8 cellular contexts compared by ENCODE assay signal in the genomic region with DNA sequence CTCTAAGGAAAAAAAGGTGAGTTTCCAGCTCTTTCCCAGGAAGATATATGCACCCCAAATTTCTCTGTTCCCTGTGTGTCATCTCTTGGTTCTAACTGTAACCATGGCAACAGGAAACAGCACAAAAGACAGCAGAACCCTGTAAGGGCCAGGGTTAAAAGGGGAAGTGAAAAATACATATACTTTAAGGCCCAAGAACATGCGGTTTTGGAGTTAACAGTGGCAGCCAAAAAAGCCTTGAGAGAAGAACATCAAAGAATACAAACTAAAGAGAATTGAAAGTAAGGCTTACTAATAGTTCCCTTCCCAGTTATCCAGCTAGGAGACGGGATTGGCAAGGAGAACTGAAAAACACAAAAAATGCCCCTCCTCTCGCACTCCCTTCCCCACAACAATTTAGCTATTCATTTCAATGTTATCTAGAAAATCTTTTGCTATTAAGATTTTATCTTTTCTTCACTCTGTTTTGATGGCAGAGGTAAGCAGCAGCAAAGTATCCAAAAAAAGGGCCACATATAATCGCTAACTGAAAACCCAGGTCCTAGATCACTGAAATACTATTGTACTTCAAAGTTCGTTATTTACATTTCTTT. TPM values are rescaled to one million over a fixed set of nuclear protein-coding genes. Genes with fewer than 3 reads are reported as not detected.
DNase-seq lines count a peak whose midpoint lies in the region; ATAC-seq and TF ChIP-seq lines count a peak whose summit lies in the region.

No MANE protein-coding gene starts in this region.

- TF ChIP-seq CTCF in OCI-LY3 (IDR thresholded peaks at IDR 0.05; ENCODE audit: low read depth, low read length): no peak
- no peak for TF ChIP-seq CTCF in chondrocyte (IDR thresholded peaks at IDR 0.05)

- peaks cover 34% of the 10 kb centered on the region for H4K20me1 ChIP-seq in OCI-LY3 (ENCODE audit: insufficient read depth, low read length)

- no peak for ATAC-seq in stimulated activated naive CD8-positive, alpha-beta T cell treated with anti-CD3 and anti-CD28 coated beads, Interleukin-15, Interleukin-2, amounts not matched to agents 100 U/mL and 50 U/mL, for 24 hours
- peak; percentile 51 for ATAC-seq in HG02798 (IDR thresholded peaks at IDR 0.05; ENCODE audit: poor library complexity, unreplicated experiment)

- H3K9ac ChIP-seq in OCI-LY3 (ENCODE audit: low read length): peak overlapping the region; percentile 97

- peaks cover 53% of the 10 kb centered on the region for H3K79me2 ChIP-seq in OCI-LY3 (ENCODE audit: low read length)

- peaks cover 54% of the 10 kb centered on the region for H3K4me1 Mint-ChIP-seq in stimulated activated naive CD8-positive, alpha-beta T cell treated with anti-CD3 and anti-CD28 coated beads, Interleukin-15, Interleukin-2, amounts not matched to agents 100 ng/mL and 50 ng/mL, for 24 hours (ENCODE audit: low read depth)
- H3K4me1 Mint-ChIP-seq in chondrocyte (ENCODE audit: low read depth): peaks cover 39% of the 10 kb centered on the region

- H3K27ac Mint-ChIP-seq in stimulated activated naive CD8-positive, alpha-beta T cell treated with anti-CD3 and anti-CD28 coated beads, Interleukin-15, Interleukin-2, amounts not matched to agents 100 ng/mL and 50 ng/mL, for 24 hours: peak overlapping the region; percentile 95
- H3K27ac Mint-ChIP-seq in chondrocyte (ENCODE audit: unreplicated experiment): peak overlapping the region; percentile 99

- H3K4me3 Mint-ChIP-seq in stimulated activated naive CD8-positive, alpha-beta T cell treated with anti-CD3 and anti-CD28 coated beads, Interleukin-15, Interleukin-2, amounts not matched to agents 100 ng/mL and 50 ng/mL, for 24 hours: peak overlapping the region; percentile 93
- peak overlapping the region; percentile 97 for H3K4me3 Mint-ChIP-seq in chondrocyte (ENCODE audit: unreplicated experiment)

- H3K27me3 ChIP-seq in OCI-LY3 (ENCODE audit: low read depth, low read length): no peaks in the 10 kb centered on the region; the same call in 1 of the 2 replicates
- H3K27me3 ChIP-seq in muscle layer of duodenum (ENCODE audit: low read depth, low read length): no peaks in the 10 kb centered on the region

- no peak overlapping the region for H2AFZ ChIP-seq in OCI-LY3 (ENCODE audit: low read depth, low read length)

- no peak for DNase-seq in stimulated activated naive CD8-positive, alpha-beta T cell treated with anti-CD3 and anti-CD28 coated beads, Interleukin-15, Interleukin-2, amounts not matched to agents 100 U/mL and 50 U/mL, for 24 hours
- DNase-seq in chondrocyte (ENCODE audit: low spot score) (no peak), NCI-H2171 (lab: John Stamatoyannopoulos, UW) (no peak)
- DNase-seq in activated effector memory CD4-positive, alpha-beta T cell treated with anti-CD3 and anti-CD28 coated beads, Interleukin-2, amount 50 U/mL, for 16 hours: no peak

- no peaks in the 10 kb centered on the region for H3K9me3 ChIP-seq in OCI-LY3 (ENCODE audit: insufficient read depth, low read length)
- no peaks in the 10 kb centered on the region for H3K9me3 ChIP-seq in muscle layer of duodenum (ENCODE audit: control insufficient read depth in 1 of 2, low read length in 2 of 2)

- H3K27me3 Mint-ChIP-seq in stimulated activated naive CD8-positive, alpha-beta T cell treated with anti-CD3 and anti-CD28 coated beads, Interleukin-15, Interleukin-2, amounts not matched to agents 100 ng/mL and 50 ng/mL, for 24 hours: no peaks in the 10 kb centered on the region
- no peaks in the 10 kb centered on the region for H3K27me3 Mint-ChIP-seq in chondrocyte (ENCODE audit: low read depth)

- H3K36me3 Mint-ChIP-seq in stimulated activated naive CD8-positive, alpha-beta T cell treated with anti-CD3 and anti-CD28 coated beads, Interleukin-15, Interleukin-2, amounts not matched to agents 100 ng/mL and 50 ng/mL, for 24 hours (ENCODE audit: low read depth): peaks cover 37% of the 10 kb centered on the region
- H3K36me3 Mint-ChIP-seq in chondrocyte (ENCODE audit: low read depth): peaks cover 7% of the 10 kb centered on the region

- no peaks in the 10 kb centered on the region for H3K9me3 Mint-ChIP-seq in stimulated activated naive CD8-positive, alpha-beta T cell treated with anti-CD3 and anti-CD28 coated beads, Interleukin-15, Interleukin-2, amounts not matched to agents 100 ng/mL and 50 ng/mL, for 24 hours
- no peaks in the 10 kb centered on the region for H3K9me3 Mint-ChIP-seq in chondrocyte (ENCODE audit: low read depth)

- H3K4me1 ChIP-seq in OCI-LY3 (ENCODE audit: low read length): peaks cover 23% of the 10 kb centered on the region
- peaks cover 15 to 40% of the 10 kb centered on the region in 2 donors for H3K4me1 ChIP-seq in muscle layer of duodenum (ENCODE audit: control insufficient read depth in 1 of 2, insufficient read depth in 2 of 2, low read length in 2 of 2)

- H3K36me3 ChIP-seq in OCI-LY3 (replicated peaks; ENCODE audit: low read depth, low read length): peaks cover 11% of the 10 kb centered on the region
- peaks cover 0 to 3% of the 10 kb centered on the region in 2 donors for H3K36me3 ChIP-seq in muscle layer of duodenum (ENCODE audit: control insufficient read depth in 1 of 2, insufficient read depth in 2 of 2, low read length in 2 of 2)

- peak overlapping the region; percentile 99 for H3K4me2 ChIP-seq in OCI-LY3 (ENCODE audit: low read length)

- H3K27ac ChIP-seq in OCI-LY3 (ENCODE audit: low read length) (peak overlapping the region; percentile 83), muscle layer of duodenum (ENCODE audit: low read length) (peak overlapping the region; percentile 54)

- peak overlapping the region; percentile 96 for H3K4me3 ChIP-seq in OCI-LY3 (ENCODE audit: low read length)
- peak overlapping the region; percentile 59 to 62 for H3K4me3 ChIP-seq in muscle layer of duodenum (ENCODE audit: low read depth in 1 of 2, low read length in 2 of 2)

RNA-seq across cellular contexts. Expression of a gene that starts 1.5 kb away (rescaled TPM):
- 62.9 to 69.6 TPM (median 63.8 TPM) in 3 replicates for total RNA-seq in chondrocyte

RNA-seq across cellular contexts. Expression of a gene that starts 31.4 kb away (rescaled TPM):
- 45.2 to 62.8 TPM (median 45.3 TPM) in 3 replicates for total RNA-seq in chondrocyte
